21 cellular contexts compared by ENCODE assay signal in the genomic region with DNA sequence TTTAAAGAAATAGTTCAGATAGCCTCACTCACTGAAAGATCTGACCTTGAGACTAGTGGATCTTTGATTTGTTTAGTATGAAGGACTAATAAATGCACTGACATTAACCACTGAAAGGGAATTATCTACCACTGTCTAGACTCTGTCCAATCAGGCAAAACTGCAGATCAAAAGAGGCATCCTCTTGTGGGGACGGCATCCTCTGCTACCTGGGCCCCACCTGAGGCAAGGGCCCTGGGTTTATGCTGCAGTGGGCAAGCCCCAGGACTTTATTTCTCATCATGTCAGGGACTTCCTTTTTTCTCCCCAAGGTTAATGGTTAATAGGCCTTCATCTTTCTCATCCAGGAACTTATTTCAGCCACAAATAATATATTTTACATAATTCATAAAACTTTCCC. TPM values are rescaled to one million over a fixed set of nuclear protein-coding genes. Genes with fewer than 3 reads are reported as not detected.
A peak's percentile ranks its signal among the peaks of the same experiment; 100 is the strongest.
DNase-seq lines count a peak whose midpoint lies in the region; ATAC-seq and TF ChIP-seq lines count a peak whose summit lies in the region.
"Had no signal": no experiment of that assay in that cellular context is flagged by ENCODE, and none has a peak within 500 bp of the region (broad histone marks: within the 10 kb centered on the region; RNA-seq: fewer than 3 reads in every experiment).

No MANE protein-coding gene starts in this region.

- no peak overlapping the region for H3K4me3 Mint-ChIP-seq in activated T-cell treated with anti-CD3 and anti-CD28 coated beads, Interleukin-2, amount 50 U/mL, for 24 hours
- no peak overlapping the region for H3K4me3 Mint-ChIP-seq in T-cell
- H3K4me3 Mint-ChIP-seq in endothelial cell (ENCODE audit: unreplicated experiment), result no peak overlapping the region
- H3K4me3 Mint-ChIP-seq in stimulated activated effector memory CD8-positive, alpha-beta T cell treated with anti-CD3 and anti-CD28 coated beads, Interleukin-12 subunit alpha, Interleukin-12 subunit beta, amount 100 ng/mL, for 72 hours, result no peak overlapping the region
- H3K4me3 Mint-ChIP-seq: activated CD8-positive, alpha-beta memory T cell treated with anti-CD3 and anti-CD28 coated beads, Interleukin-2, amount 10 ng/mL, durations not matched to agents 7 days and 5 days; HFFc6; T-helper 1 cell treated with Interleukin-12 subunit alpha and Interleukin-12 subunit beta and Interleukin-4 antibody, amounts not matched to agents 30 μg/mL and 1 μg/mL, for 36 hours; WTC11 had no signal

- CTCF ChIA-PET in T-cell (lab: Charles Lee), result no interaction called here

- POLR2A ChIA-PET in T-cell (lab: Charles Lee), result no interaction called here

- no peak for DNase-seq in activated T-cell treated with anti-CD3 and anti-CD28 coated beads, Interleukin-2, amount 50 U/mL, for 24 hours
- DNase-seq in activated T-cell treated with anti-CD3 and anti-CD28 coated beads, Interleukin-2, amount 50 U/mL, for 48 hours, result no peak
- DNase-seq in T-cell, result no peak
- DNase-seq in endothelial cell (ENCODE audit: low spot score), result no peak
- DNase-seq in stimulated activated effector memory CD8-positive, alpha-beta T cell treated with anti-CD3 and anti-CD28 coated beads, Interleukin-12 subunit alpha, Interleukin-12 subunit beta, amount 100 ng/mL, for 72 hours (ENCODE audit: low spot score in 2 of 2), result no peak
- no peak for DNase-seq in NCI-H345 (lab: John Stamatoyannopoulos, UW)
- no peak for DNase-seq in stimulated activated CD4-positive, alpha-beta T cell treated with anti-CD3 and anti-CD28 coated beads, Interleukin-4, amount 100 ng/mL, for 24 hours
- DNase-seq in NCI-H1694 (lab: John Stamatoyannopoulos, UW), result no peak
- DNase-seq: activated CD8-positive, alpha-beta memory T cell treated with anti-CD3 and anti-CD28 coated beads, Interleukin-2, amount 10 ng/mL, durations not matched to agents 7 days and 5 days; activated gamma-delta T cell treated with Interleukin-2 at 50 U/mL for 16 hours; body of pancreas; colonic mucosa; HFFc6; MG63; NCI-H1436; NCI-H748 treated with DMSO at 0.1 percent for 48 hours; PC-3; psoas muscle had no signal

- no peak for TF ChIP-seq CTCF in endothelial cell (IDR thresholded peaks at IDR 0.05; ENCODE audit: unreplicated experiment)

- H3K4me1 Mint-ChIP-seq in activated T-cell treated with anti-CD3 and anti-CD28 coated beads, Interleukin-2, amount 50 U/mL, for 24 hours (ENCODE audit: low read depth), result peaks cover 86% of the 10 kb centered on the region
- H3K4me1 Mint-ChIP-seq in T-cell (peaks cover 63 to 81% (median 68%) of the 10 kb centered on the region in 3 donors), endothelial cell (ENCODE audit: unreplicated experiment) (peaks cover 47% of the 10 kb centered on the region)
- H3K4me1 Mint-ChIP-seq in stimulated activated effector memory CD8-positive, alpha-beta T cell treated with anti-CD3 and anti-CD28 coated beads, Interleukin-12 subunit alpha, Interleukin-12 subunit beta, amount 100 ng/mL, for 72 hours, result peaks cover 30% of the 10 kb centered on the region

- ATAC-seq in T-cell (replicated peaks in 1 of 4), result no peak
- ATAC-seq in stimulated activated effector memory CD8-positive, alpha-beta T cell treated with anti-CD3 and anti-CD28 coated beads, Interleukin-12 subunit alpha, Interleukin-12 subunit beta, amount 100 ng/mL, for 72 hours, result no peak
- ATAC-seq: A549; activated CD8-positive, alpha-beta memory T cell treated with anti-CD3 and anti-CD28 coated beads, Interleukin-2, amount 10 ng/mL, durations not matched to agents 7 days and 5 days; body of pancreas; PC-3; psoas muscle; WTC11 had no signal

- H3K27ac Mint-ChIP-seq in activated T-cell treated with anti-CD3 and anti-CD28 coated beads, Interleukin-2, amount 50 U/mL, for 24 hours, result peak overlapping the region; percentile 82
- H3K27ac Mint-ChIP-seq in T-cell (peak overlapping the region; percentile 79 to 94), endothelial cell (ENCODE audit: unreplicated experiment) (peak overlapping the region; percentile 72)
- H3K27ac Mint-ChIP-seq in stimulated activated effector memory CD8-positive, alpha-beta T cell treated with anti-CD3 and anti-CD28 coated beads, Interleukin-12 subunit alpha, Interleukin-12 subunit beta, amount 100 ng/mL, for 72 hours, result peak overlapping the region; percentile 87
- H3K27ac Mint-ChIP-seq: HFFc6 had no signal

- no peaks in the 10 kb centered on the region for H3K9me3 Mint-ChIP-seq in activated T-cell treated with anti-CD3 and anti-CD28 coated beads, Interleukin-2, amount 50 U/mL, for 24 hours
- H3K9me3 Mint-ChIP-seq in T-cell (no peaks in the 10 kb centered on the region), endothelial cell (ENCODE audit: unreplicated experiment) (no peaks in the 10 kb centered on the region)
- no peaks in the 10 kb centered on the region for H3K9me3 Mint-ChIP-seq in stimulated activated effector memory CD8-positive, alpha-beta T cell treated with anti-CD3 and anti-CD28 coated beads, Interleukin-12 subunit alpha, Interleukin-12 subunit beta, amount 100 ng/mL, for 72 hours
- H3K9me3 Mint-ChIP-seq: HFFc6; T-helper 1 cell treated with Interleukin-12 subunit alpha and Interleukin-12 subunit beta and Interleukin-4 antibody, amounts not matched to agents 30 μg/mL and 1 μg/mL, for 36 hours; WTC11 had no signal

- peaks cover 99% of the 10 kb centered on the region for H3K36me3 Mint-ChIP-seq in activated T-cell treated with anti-CD3 and anti-CD28 coated beads, Interleukin-2, amount 50 U/mL, for 24 hours (ENCODE audit: low read depth)
- H3K36me3 Mint-ChIP-seq in T-cell (peaks cover 89% of the 10 kb centered on the region), endothelial cell (ENCODE audit: low read depth, unreplicated experiment) (peaks cover 56% of the 10 kb centered on the region)
- peaks cover 100% of the 10 kb centered on the region for H3K36me3 Mint-ChIP-seq in stimulated activated effector memory CD8-positive, alpha-beta T cell treated with anti-CD3 and anti-CD28 coated beads, Interleukin-12 subunit alpha, Interleukin-12 subunit beta, amount 100 ng/mL, for 72 hours

- H3K27me3 Mint-ChIP-seq in activated T-cell treated with anti-CD3 and anti-CD28 coated beads, Interleukin-2, amount 50 U/mL, for 24 hours, result no peaks in the 10 kb centered on the region
- H3K27me3 Mint-ChIP-seq in T-cell, result no peaks in the 10 kb centered on the region
- peaks cover 6% of the 10 kb centered on the region for H3K27me3 Mint-ChIP-seq in endothelial cell (ENCODE audit: unreplicated experiment)
- H3K27me3 Mint-ChIP-seq: activated CD8-positive, alpha-beta memory T cell treated with anti-CD3 and anti-CD28 coated beads, Interleukin-2, amount 10 ng/mL, durations not matched to agents 7 days and 5 days had no signal

RNA-seq across cellular contexts. Expression of a gene that starts 32.2 kb away (rescaled TPM):
- total RNA-seq in T-cell, result 100 to 1,000 TPM in 3 of 5 donors, 10 to 100 TPM in 2; 77.6 to 229 (median 152) TPM
- 30.1 TPM for total RNA-seq in endothelial cell (ENCODE audit: unreplicated experiment)
